Comparison of ENCODE assay signal across 12 cellular contexts in the genomic region with DNA sequence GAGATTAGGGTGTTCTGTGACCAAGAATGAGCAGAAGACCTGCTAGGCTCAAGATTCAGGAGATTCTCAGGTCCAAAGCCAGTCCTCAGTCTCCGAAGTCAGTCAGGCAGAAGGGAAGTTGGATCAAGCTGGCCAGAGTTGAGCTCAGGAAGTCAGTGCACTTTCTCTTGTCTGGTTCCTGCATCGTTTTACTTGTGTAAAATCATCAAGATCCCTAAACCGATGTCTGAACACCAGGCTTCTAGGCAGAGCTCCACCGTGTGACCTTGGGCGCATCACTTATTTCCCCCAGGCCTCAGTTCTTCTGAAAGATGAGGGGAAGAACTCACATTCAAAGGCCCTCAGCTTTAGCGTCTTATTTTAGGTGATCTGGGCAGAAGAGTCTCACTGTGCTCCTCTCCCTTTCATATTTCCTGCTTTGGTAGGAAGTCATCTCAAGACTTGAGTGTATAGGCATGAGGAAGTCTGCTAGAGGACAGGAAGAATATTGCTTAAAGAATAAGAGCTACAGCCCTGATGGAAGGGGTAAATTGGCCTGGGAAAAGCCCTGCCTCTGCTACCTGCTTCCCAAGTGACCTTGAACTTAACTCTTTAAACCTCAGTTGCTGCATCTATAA. TPM values are rescaled to one million over a fixed set of nuclear protein-coding genes. Genes with fewer than 3 reads are reported as not detected.
A peak's percentile ranks its signal among the peaks of the same experiment; 100 is the strongest.
DNase-seq lines count a peak whose midpoint lies in the region; ATAC-seq, FAIRE-seq and TF ChIP-seq lines count a peak whose summit lies in the region.
"Had no signal": no experiment of that assay in that cellular context is flagged by ENCODE, and none has a peak within 500 bp of the region (broad histone marks: within the 10 kb centered on the region; RNA-seq: fewer than 3 reads in every experiment).

No MANE protein-coding gene starts in this region.

- no peaks in the 10 kb centered on the region for H3K9me3 Mint-ChIP-seq in activated naive CD4-positive, alpha-beta T cell treated with anti-CD3 and anti-CD28 coated beads, Interleukin-2, amount 50 U/mL, for 24 hours
- no peaks in the 10 kb centered on the region for H3K9me3 Mint-ChIP-seq in activated B cell treated with CpG ODN at 0.5 μM for 24 hours
- no peaks in the 10 kb centered on the region for H3K9me3 Mint-ChIP-seq in Caco-2 (ENCODE audit: unreplicated experiment)

- peaks cover 16 to 17% of the 10 kb centered on the region in 2 donors for H3K4me1 ChIP-seq in kidney (ENCODE audit: control insufficient read depth in 1 of 2, insufficient read depth in 1 of 2, low read depth in 1 of 2, low read length in 2 of 2)
- peaks cover 12 to 56% (median 24%) of the 10 kb centered on the region in 4 donors for H3K4me1 ChIP-seq in transverse colon
- H3K4me1 ChIP-seq in Caco-2 = peaks cover 29% of the 10 kb centered on the region

- H3K36me3 ChIP-seq in kidney (ENCODE audit: control insufficient read depth in 1 of 2, insufficient read depth in 2 of 2, low read length in 2 of 2) (no peaks in the 10 kb centered on the region), transverse colon (no peaks in the 10 kb centered on the region), Caco-2 (ENCODE audit: control insufficient read depth, insufficient read depth, low read length) (no peaks in the 10 kb centered on the region)
- H3K36me3 ChIP-seq: thoracic aorta had no signal

- peaks cover 84% of the 10 kb centered on the region for H3K4me1 Mint-ChIP-seq in activated naive CD4-positive, alpha-beta T cell treated with anti-CD3 and anti-CD28 coated beads, Interleukin-2, amount 50 U/mL, for 24 hours
- H3K4me1 Mint-ChIP-seq in activated B cell treated with CpG ODN at 0.5 μM for 24 hours = peaks cover 48% of the 10 kb centered on the region
- peaks cover 29% of the 10 kb centered on the region for H3K4me1 Mint-ChIP-seq in Caco-2 (ENCODE audit: low read depth, unreplicated experiment)

- POLR2A ChIA-PET in activated B cell treated with CpG ODN at 0.5 μM for 24 hours (lab: Charles Lee) = interaction anchor here (0.6 kb wide), 1 partner anchor 126 kb away, joined by 5 read pairs; no protein-coding TSS in a partner anchor
- POLR2A ChIA-PET in Caco-2 (lab: Charles Lee) = no interaction called here

- H3K9me3 ChIP-seq in kidney (ENCODE audit: control insufficient read depth in 1 of 2, low read length in 2 of 2) (no peaks in the 10 kb centered on the region), transverse colon (no peaks in the 10 kb centered on the region), Caco-2 (no peaks in the 10 kb centered on the region)
- H3K9me3 ChIP-seq: thoracic aorta had no signal

- H3K27me3 Mint-ChIP-seq in activated naive CD4-positive, alpha-beta T cell treated with anti-CD3 and anti-CD28 coated beads, Interleukin-2, amount 50 U/mL, for 24 hours = no peaks in the 10 kb centered on the region
- H3K27me3 Mint-ChIP-seq in activated B cell treated with CpG ODN at 0.5 μM for 24 hours (no peaks in the 10 kb centered on the region), Caco-2 (ENCODE audit: insufficient read depth, unreplicated experiment) (no peaks in the 10 kb centered on the region)

- H3K27ac ChIP-seq in kidney (ENCODE audit: low read depth in 2 of 2, low read length in 2 of 2) (peak overlapping the region; percentile 0 to 26), transverse colon (peak overlapping the region in 3 of 4 donors; percentile 24 to 62 (median 40))
- H3K27ac ChIP-seq: thoracic aorta had no signal

- no peak overlapping the region for H3K9ac ChIP-seq in kidney (ENCODE audit: low read length in 2 of 2)

- in situ Hi-C loops in transverse colon (cut with MboI; ENCODE audit: low pct_ligation_motif_present in 1 of 4, low pct_unique_long_range_greater_than_20kb in 1 of 4, low sequenced_read_pairs in 3 of 4) = no loop called here

- 76% methylated on average over 6 of the region's 6 CpGs; no CpG with 5 or more reads in 1 of the 2 donors for WGBS in transverse colon (ENCODE audit: low coverage in 1 of 2), 2 donors

- intact Hi-C loops in activated B cell treated with CpG ODN at 0.5 μM for 24 hours (cut with micrococcal nuclease) (loop anchor here (2.0 kb wide), 1 partner anchor 15 kb away; no protein-coding TSS in a partner anchor), kidney (cut with DNase I) (no loop called here), transverse colon (cut with DNase I; ENCODE audit: low total_unique reads) (no loop called here), Caco-2 (cut with micrococcal nuclease; ENCODE audit: unreplicated experiment) (no loop called here)

- no peak overlapping the region for H3K4me3 ChIP-seq in kidney (ENCODE audit: low read length in 2 of 2)
- H3K4me3 ChIP-seq in transverse colon = no peak overlapping the region
- H3K4me3 ChIP-seq in Caco-2 (ENCODE audit: low read depth, low read length) = no peak overlapping the region
- H3K4me3 ChIP-seq: thoracic aorta had no signal

- peaks cover 3% of the 10 kb centered on the region for H3K36me3 Mint-ChIP-seq in activated naive CD4-positive, alpha-beta T cell treated with anti-CD3 and anti-CD28 coated beads, Interleukin-2, amount 50 U/mL, for 24 hours
- H3K36me3 Mint-ChIP-seq in activated B cell treated with CpG ODN at 0.5 μM for 24 hours (ENCODE audit: low read depth) (no peaks in the 10 kb centered on the region), Caco-2 (ENCODE audit: insufficient read depth, unreplicated experiment) (no peaks in the 10 kb centered on the region)

- peak overlapping the region; percentile 49 for H3K4me3 Mint-ChIP-seq in activated naive CD4-positive, alpha-beta T cell treated with anti-CD3 and anti-CD28 coated beads, Interleukin-2, amount 50 U/mL, for 24 hours
- H3K4me3 Mint-ChIP-seq in activated B cell treated with CpG ODN at 0.5 μM for 24 hours (no peak overlapping the region), Caco-2 (ENCODE audit: unreplicated experiment) (no peak overlapping the region)

- CTCF ChIA-PET in activated B cell treated with CpG ODN at 0.5 μM for 24 hours (lab: Charles Lee) (interaction anchor here (0.8 to 1.2 kb wide), 2 partner anchors 32 to 382 kb away, joined by 3 read pairs; no protein-coding TSS in a partner anchor), Caco-2 (lab: Charles Lee) (interaction anchor here (1.3 kb wide), 1 partner anchor 13 kb away, joined by 3 read pairs; no protein-coding TSS in a partner anchor)

- TF ChIP-seq CTCF in activated B cell treated with CpG ODN at 0.5 μM for 24 hours (IDR thresholded peaks at IDR 0.05) = no peak
- no peak for TF ChIP-seq CTCF in kidney (IDR thresholded peaks at IDR 0.05; ENCODE audit: borderline replicate concordance, extremely low read depth, insufficient read depth)
- no peak for TF ChIP-seq CTCF in transverse colon (IDR thresholded peaks at IDR 0.05)
- TF ChIP-seq CTCF in Caco-2 (IDR thresholded peaks at IDR 0.05; ENCODE audit: insufficient read depth in 1 of 2, low read depth in 1 of 2, low read length in 1 of 2, severe bottlenecking in 1 of 2, unreplicated experiment in 1 of 2) = no peak

- no peak for FAIRE-seq in kidney (lab: Jason Lieb, UNC)
- FAIRE-seq: GM18507 had no signal

- H3K27me3 ChIP-seq in transverse colon (no peaks in the 10 kb centered on the region), Caco-2 (replicated peaks; ENCODE audit: control insufficient read depth, insufficient read depth, low read length) (no peaks in the 10 kb centered on the region)

- peak overlapping the region; percentile 91 for H3K27ac Mint-ChIP-seq in activated naive CD4-positive, alpha-beta T cell treated with anti-CD3 and anti-CD28 coated beads, Interleukin-2, amount 50 U/mL, for 24 hours
- peak overlapping the region; percentile 32 for H3K27ac Mint-ChIP-seq in activated B cell treated with CpG ODN at 0.5 μM for 24 hours
- H3K27ac Mint-ChIP-seq in Caco-2 (ENCODE audit: unreplicated experiment) = no peak overlapping the region

- no peak for DNase-seq in activated naive CD4-positive, alpha-beta T cell (lab: John Stamatoyannopoulos, UW)
- DNase-seq in activated B cell treated with CpG ODN at 0.5 μM for 24 hours = no peak
- DNase-seq in kidney = no peak
- no peak for DNase-seq in transverse colon
- DNase-seq in NCI-H748 (lab: John Stamatoyannopoulos, UW; ENCODE audit: unreplicated experiment) = no peak
- no peak for DNase-seq in Caco-2
- DNase-seq: glutamatergic neuron, NCI-H1694 treated with DMSO at 0.1 percent for 48 hours had no signal

- ATAC-seq in activated B cell treated with CpG ODN at 0.5 μM for 24 hours (ENCODE audit: low read depth) (no peak), GM18498 (IDR thresholded peaks at IDR 0.05; ENCODE audit: unreplicated experiment) (no peak)

- no peak for TF ChIP-seq EP300 in transverse colon (IDR thresholded peaks at IDR 0.05; ENCODE audit: low read depth)

- TF ChIP-seq POLR2A in transverse colon (IDR thresholded peaks at IDR 0.05) = no peak

- no TSS peak for BruUV-seq in Caco-2 (replicated peaks; lab: Mats Ljungman, UMichigan)

RNA-seq across cellular contexts. Expression of gene NF2, which starts 20.2 kb away (rescaled TPM):
- total RNA-seq in activated B cell treated with CpG ODN at 0.5 μM for 24 hours (30.3 and 32.3 TPM in 2 replicates), kidney (60.6 TPM), transverse colon (10 to 100 TPM; 14.6 to 60.1 (median 34.7) TPM), Caco-2 (2022) (53.2 and 56.5 TPM in 2 replicates)
- polyA plus RNA-seq in kidney (ENCODE audit: insufficient read depth, low read depth, low replicate concordance) = 15.4 TPM

RNA-seq across cellular contexts. Expression of gene NIPSNAP1, which starts 42.7 kb away (rescaled TPM):
- 27.2 and 29.5 TPM in 2 replicates for total RNA-seq in activated B cell treated with CpG ODN at 0.5 μM for 24 hours
- 48.8 TPM for total RNA-seq in kidney
- 136 TPM for polyA plus RNA-seq in kidney (ENCODE audit: insufficient read depth, low read depth, low replicate concordance)
- total RNA-seq in transverse colon = 10 to 100 TPM in 3 of 4 donors, 1 to 10 TPM in 1; 9.0 to 39.2 (median 23.4) TPM
- total RNA-seq in Caco-2 (2022) = 81.8 and 102 TPM in 2 replicates
